Comparison of ENCODE assay signal across 8 cellular contexts in the genomic region with DNA sequence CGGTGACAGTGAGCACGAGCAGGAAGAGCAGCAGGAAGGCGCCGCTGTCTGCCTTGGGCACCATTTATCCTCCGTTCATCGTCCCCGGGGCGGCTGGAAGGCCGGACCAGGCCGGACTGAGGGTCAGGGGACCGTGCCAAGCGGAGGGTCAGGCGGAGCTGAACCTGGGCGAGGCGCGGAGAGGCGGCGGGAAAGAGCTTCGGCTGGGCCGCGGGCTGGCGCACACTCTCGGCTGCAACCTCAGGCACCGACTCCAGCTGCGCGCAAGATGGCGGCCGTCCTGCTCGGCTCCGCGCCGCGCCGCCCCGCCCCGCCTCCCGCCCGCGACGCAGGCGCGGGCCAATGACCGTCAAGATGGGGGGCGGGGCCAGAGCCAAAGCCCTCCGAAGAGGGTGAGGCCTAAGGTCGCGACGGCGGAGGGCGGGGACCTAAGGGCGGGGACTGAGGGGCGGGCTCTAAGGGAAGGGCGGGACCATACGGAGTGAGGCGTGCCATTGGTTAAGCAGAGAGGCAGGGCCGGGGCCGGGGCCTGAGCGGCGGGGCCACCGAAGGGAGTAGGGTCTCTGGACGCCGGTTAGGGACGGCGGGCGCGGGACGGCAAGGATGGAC. TPM values are rescaled to one million over a fixed set of nuclear protein-coding genes. Genes with fewer than 3 reads are reported as not detected.
A peak's percentile ranks its signal among the peaks of the same experiment; 100 is the strongest.
DNase-seq lines count a peak whose midpoint lies in the region; ATAC-seq lines count a peak whose summit lies in the region.

A gene with protein sequence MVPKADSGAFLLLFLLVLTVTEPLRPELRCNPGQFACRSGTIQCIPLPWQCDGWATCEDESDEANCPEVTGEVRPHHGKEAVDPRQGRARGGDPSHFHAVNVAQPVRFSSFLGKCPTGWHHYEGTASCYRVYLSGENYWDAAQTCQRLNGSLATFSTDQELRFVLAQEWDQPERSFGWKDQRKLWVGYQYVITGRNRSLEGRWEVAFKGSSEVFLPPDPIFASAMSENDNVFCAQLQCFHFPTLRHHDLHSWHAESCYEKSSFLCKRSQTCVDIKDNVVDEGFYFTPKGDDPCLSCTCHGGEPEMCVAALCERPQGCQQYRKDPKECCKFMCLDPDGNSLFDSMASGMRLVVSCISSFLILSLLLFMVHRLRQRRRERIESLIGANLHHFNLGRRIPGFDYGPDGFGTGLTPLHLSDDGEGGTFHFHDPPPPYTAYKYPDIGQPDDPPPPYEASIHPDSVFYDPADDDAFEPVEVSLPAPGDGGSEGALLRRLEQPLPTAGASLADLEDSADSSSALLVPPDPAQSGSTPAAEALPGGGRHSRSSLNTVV (minus strand): TSS at position 270 of the 609 bp plus-strand sequence. CDS start 206 bp downstream, at position 64.

- DNase-seq in NCI-H748 (lab: John Stamatoyannopoulos, UW; ENCODE audit: unreplicated experiment) = peak; percentile 95
- peak; percentile 97 for DNase-seq in activated CD4-positive, alpha-beta T cell treated with anti-CD3 and anti-CD28 coated beads, Interleukin-2, amount 50 U/mL, for 1 hour
- DNase-seq in cortex of kidney (lab: John Stamatoyannopoulos, UW) = peak; percentile 49
- peak; percentile 96 for DNase-seq in left lobe of liver (ENCODE audit: low spot score)
- peak; percentile 96 to 98 for DNase-seq in stimulated activated CD4-positive, alpha-beta T cell treated with anti-CD3 and anti-CD28 coated beads, Interleukin-2, amount 100 ng/mL, for 24 hours

- H3K4me1 ChIP-seq in BLaER1 = peaks cover 53% of the 10 kb centered on the region

- H3K4me3 ChIP-seq in BLaER1 = peak within 1 kb of the TSS; percentile 91

- ATAC-seq in GM19351 (IDR thresholded peaks at IDR 0.05; ENCODE audit: unreplicated experiment) = peak; percentile 80
- peak; percentile 78 for ATAC-seq in HG03520 (IDR thresholded peaks at IDR 0.05; ENCODE audit: unreplicated experiment)
- peak; percentile 90 for ATAC-seq in left lobe of liver

- peaks cover 46% of the 10 kb centered on the region for H4K20me1 ChIP-seq in BLaER1

- H3K4me2 ChIP-seq in BLaER1 = peak within 1 kb of the TSS; percentile 98

- H3K9me3 ChIP-seq in BLaER1 = no peaks in the 10 kb centered on the region

- H3K27me3 ChIP-seq in BLaER1 = no peaks in the 10 kb centered on the region

- H3K36me3 ChIP-seq in BLaER1 = peaks cover 27% of the 10 kb centered on the region

- peak within 1 kb of the TSS; percentile 91 for H3K27ac ChIP-seq in BLaER1

- H3K9ac ChIP-seq in BLaER1 = peak within 1 kb of the TSS; percentile 91

RNA-seq across cellular contexts. Expression of the gene that starts here (rescaled TPM):
- total RNA-seq in left lobe of liver = 30.5 TPM

Comparison
In these comparisons a context has a peak if more than half of its experiments do, and no peak if none do; other contexts are left out.
1. Peak in every context shown above with its lines: DNase-seq, ATAC-seq, H3K4me3 ChIP-seq and H3K27ac ChIP-seq.